Comparison of ENCODE assay signal across 10 cellular contexts in the genomic region with DNA sequence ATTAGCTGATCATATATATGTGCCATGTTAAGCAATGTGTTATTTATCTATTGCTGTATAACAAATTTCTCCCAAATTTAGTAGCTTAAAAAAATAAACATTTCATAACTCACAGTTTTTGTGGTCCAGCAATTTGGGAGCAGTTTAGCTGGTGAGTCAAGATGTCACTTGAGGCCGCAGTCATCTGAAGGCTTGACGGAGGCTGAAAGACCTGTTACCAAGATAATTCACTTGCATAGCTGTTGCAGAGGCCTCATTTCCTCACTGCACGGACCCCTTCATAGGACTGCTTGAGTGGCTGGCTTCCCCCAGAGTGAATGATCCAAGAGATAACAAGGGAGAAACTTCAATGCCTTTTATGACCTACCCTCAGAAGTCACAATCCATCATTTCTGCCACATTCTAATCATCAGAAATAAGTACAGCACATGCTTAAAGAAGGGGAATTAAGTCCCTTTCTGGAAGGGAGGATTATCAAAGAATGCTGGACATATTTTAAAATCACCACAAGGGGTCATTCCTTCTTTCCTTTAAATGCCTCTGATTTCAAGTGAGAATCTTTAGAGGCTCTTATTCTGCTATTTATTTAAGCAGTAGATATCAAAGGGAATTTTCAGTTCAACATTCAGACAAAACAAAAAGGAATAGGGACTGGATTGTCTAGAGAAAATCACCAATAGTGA. TPM values are rescaled to one million over a fixed set of nuclear protein-coding genes. Genes with fewer than 3 reads are reported as not detected.
DNase-seq lines count a peak whose midpoint lies in the region; ATAC-seq, FAIRE-seq and TF ChIP-seq lines count a peak whose summit lies in the region.
"Had no signal": no experiment of that assay in that cellular context is flagged by ENCODE, and none has a peak within 500 bp of the region (broad histone marks: within the 10 kb centered on the region; RNA-seq: fewer than 3 reads in every experiment).

No MANE protein-coding gene starts in this region.

- no peak for TF ChIP-seq POLR2A in ovary (IDR thresholded peaks at IDR 0.05)

- H3K27ac ChIP-seq in liver (ENCODE audit: low read depth in 1 of 2, low read length in 2 of 2) (no peak overlapping the region), pancreas (no peak overlapping the region), ovary (no peak overlapping the region)
- H3K27ac ChIP-seq: right atrium auricular region had no signal

- intact Hi-C loops in pancreas (cut with DNase I) (no loop called here), ovary (cut with DNase I) (no loop called here)

- H3K36me3 ChIP-seq in BJ (ENCODE audit: control insufficient read depth, insufficient read depth, low read length) (no peaks in the 10 kb centered on the region), liver (ENCODE audit: control insufficient read depth in 4 of 4, insufficient read depth in 3 of 4, low read depth in 1 of 4, low read length in 3 of 4) (no peaks in the 10 kb centered on the region), pancreas (no peaks in the 10 kb centered on the region), ovary (no peaks in the 10 kb centered on the region)
- H3K36me3 ChIP-seq: right atrium auricular region had no signal

- H3K4me3 ChIP-seq in BJ (ENCODE audit: low read depth, low read length) = no peak overlapping the region
- no peak overlapping the region for H3K4me3 ChIP-seq in astrocyte of the cerebellum (ENCODE audit: low read depth, low read length)
- no peak overlapping the region for H3K4me3 ChIP-seq in liver (ENCODE audit: low read depth in 1 of 3, low read length in 3 of 3)
- H3K4me3 ChIP-seq in pancreas = no peak overlapping the region
- no peak overlapping the region for H3K4me3 ChIP-seq in ovary
- H3K4me3 ChIP-seq: right atrium auricular region had no signal

- no peak for TF ChIP-seq EP300 in ovary (IDR thresholded peaks at IDR 0.05)

- POLR2A ChIA-PET in BJ (lab: Charles Lee) = no interaction called here

- H3K9me3 ChIP-seq in liver (ENCODE audit: control insufficient read depth in 4 of 4, low read length in 3 of 4) (no peaks in the 10 kb centered on the region), pancreas (no peaks in the 10 kb centered on the region), ovary (no peaks in the 10 kb centered on the region)
- H3K9me3 ChIP-seq: right atrium auricular region had no signal

- CTCF ChIA-PET in BJ (lab: Yijun Ruan, JAX) = interaction anchor here (0.6 to 2.7 kb wide), 11 partner anchors 10 to 643 kb away, joined by 3 to 26 read pairs (median 5); partner anchors contain the start of gene SRPK2

- no peak for FAIRE-seq in pancreas (lab: Jason Lieb, UNC)

- H3K4me1 ChIP-seq in liver (ENCODE audit: control insufficient read depth in 4 of 4, insufficient read depth in 4 of 4, low read length in 3 of 4) (no peaks in the 10 kb centered on the region), pancreas (no peaks in the 10 kb centered on the region), ovary (ENCODE audit: insufficient read depth) (no peaks in the 10 kb centered on the region)
- H3K4me1 ChIP-seq: right atrium auricular region had no signal

- peak; percentile 43 for TF ChIP-seq CTCF in BJ (IDR thresholded peaks at IDR 0.05; ENCODE audit: insufficient read depth, low read depth, low read length)
- no peak for TF ChIP-seq CTCF in astrocyte of the cerebellum (IDR thresholded peaks at IDR 0.05; ENCODE audit: low read depth, low read length, missing control alignments)
- TF ChIP-seq CTCF in liver (IDR thresholded peaks at IDR 0.05; ENCODE audit: low read depth, low read length, missing input control) = peak; percentile 21
- peak in 1 of 4 donors; percentile 11 for TF ChIP-seq CTCF in pancreas (IDR thresholded peaks at IDR 0.05)
- no peak for TF ChIP-seq CTCF in ovary (IDR thresholded peaks at IDR 0.05)

- no peak for ATAC-seq in pancreas

- no peak overlapping the region for H3K9ac ChIP-seq in liver (ENCODE audit: low read depth in 1 of 2, low read length in 2 of 2)

- WGBS in liver = 91% methylated on average over 3 of the region's 3 CpGs
- WGBS in pancreas, 2 donors = 89 to 91% methylated on average over 3 of the region's 3 CpGs
- WGBS in ovary, 3 donors = 76 to 87% (median 86%) methylated on average over 3 of the region's 3 CpGs

- no peaks in the 10 kb centered on the region for H3K27me3 ChIP-seq in BJ (ENCODE audit: control insufficient read depth, insufficient read depth, low read length)
- no peaks in the 10 kb centered on the region for H3K27me3 ChIP-seq in liver (ENCODE audit: control insufficient read depth in 4 of 4, insufficient read depth in 4 of 4, low read length in 3 of 4)
- no peaks in the 10 kb centered on the region for H3K27me3 ChIP-seq in pancreas
- no peaks in the 10 kb centered on the region for H3K27me3 ChIP-seq in ovary
- H3K27me3 ChIP-seq: right atrium auricular region had no signal

- in situ Hi-C loops in astrocyte of the cerebellum (cut with HindIII; ENCODE audit: low sequenced_read_pairs) = no loop called here

- DNase-seq in BJ (ENCODE audit: low read depth) (no peak), Kasumi-1 (lab: John Stamatoyannopoulos, UW) (peak; percentile 26 to 49), astrocyte of the cerebellum (ENCODE audit: low read depth) (peak; percentile 27), pancreas (no peak), ovary (no peak), NCI-H510A treated with DMSO at 0.1 percent for 48 hours (lab: John Stamatoyannopoulos, UW) (no peak), HuH-7 (ENCODE audit: low spot score) (no peak)
- DNase-seq: GF-D8 had no signal

- peak; percentile 54 to 56 for TF ChIP-seq RAD21 in liver (IDR thresholded peaks at IDR 0.05)

TF ChIP-seq in liver, 16 proteins besides CTCF, POLR2A, EP300 and RAD21:
- no peak for TF ChIP-seq TAF1 (conservative IDR thresholded peaks at IDR 0.05)
- no peak for TF ChIP-seq MAX (IDR thresholded peaks at IDR 0.05)
- no peak for TF ChIP-seq ZBTB33 (IDR thresholded peaks at IDR 0.05)

RNA-seq across cellular contexts. Expression of gene SRPK2, which starts 10.5 kb away (rescaled TPM):
- polyA plus RNA-seq in BJ (2011; rRNA removed) = 10.8 and 18.1 TPM in 2 replicates
- polyA minus RNA-seq in BJ (2011; rRNA and poly(A)+ RNA removed) = 16.3 and 21.7 TPM in 2 replicates
- 10 to 100 TPM; 16.0 to 19.7 TPM for total RNA-seq in liver
- polyA plus RNA-seq in liver = 10 to 100 TPM in 1 of 2 donors, 1 to 10 TPM in 1; 7.8 to 17.4 TPM
- 10 to 100 TPM; 14.7 to 27.4 (median 17.2) TPM for total RNA-seq in pancreas
- polyA plus RNA-seq in pancreas = 10 to 100 TPM in 1 of 2 donors, 1 to 10 TPM in 1; 6.5 to 12.2 TPM
- 10 to 100 TPM; 19.0 to 50.0 (median 39.8) TPM for total RNA-seq in ovary
- polyA plus RNA-seq in ovary = 10 to 100 TPM; 15.2 to 29.8 TPM

Comparison
In these comparisons a context has a peak if more than half of its experiments do, and no peak if none do; other contexts are left out.
1. DNase-seq: peak in Kasumi-1 (2 of 2) and astrocyte of the cerebellum (single experiment); none in BJ (single experiment), pancreas (0 of 6), ovary (0 of 5), NCI-H510A treated with DMSO at 0.1 percent for 48 hours (single experiment) and HuH-7 (single experiment).
2. CTCF ChIP-seq: peak in BJ (single experiment) and liver (single experiment); none in astrocyte of the cerebellum (single experiment) and ovary (0 of 3).